In the genomic region with DNA sequence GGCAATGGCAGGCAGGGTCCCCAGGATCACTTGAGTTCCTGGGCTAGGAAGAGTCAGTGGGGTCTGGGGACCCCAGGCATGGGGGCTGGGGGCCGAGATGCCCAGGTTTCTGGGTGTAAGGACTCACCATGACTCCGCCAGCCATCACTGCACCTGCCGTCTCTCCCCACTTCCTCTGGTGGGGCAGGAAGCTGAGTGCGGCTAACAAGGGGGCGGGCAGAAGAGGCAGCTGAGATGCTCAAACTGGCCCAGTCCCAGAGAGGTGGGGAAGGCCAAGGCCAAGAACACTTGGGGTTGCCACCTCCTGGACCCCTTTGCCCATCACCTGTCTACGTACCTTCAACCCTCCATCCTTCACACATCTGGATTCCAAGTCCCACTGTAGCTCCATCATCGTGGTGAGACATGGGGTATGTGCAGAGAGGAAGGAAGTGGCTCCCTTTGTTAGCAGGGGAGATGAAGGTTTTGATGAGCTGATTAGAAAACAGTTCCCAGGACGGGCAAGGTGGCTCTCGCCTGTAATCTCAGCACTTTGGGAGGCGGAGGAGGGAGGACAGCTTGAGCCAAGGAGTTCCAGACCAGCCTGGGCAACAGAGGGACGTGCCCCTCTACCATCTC, we compare ENCODE assay signal across 9 cellular contexts. TPM values are rescaled to one million over a fixed set of nuclear protein-coding genes. Genes with fewer than 3 reads are reported as not detected.
A peak's percentile ranks its signal among the peaks of the same experiment; 100 is the strongest.
DNase-seq lines count a peak whose midpoint lies in the region; ATAC-seq, FAIRE-seq and TF ChIP-seq lines count a peak whose summit lies in the region.
"Had no signal": no experiment of that assay in that cellular context is flagged by ENCODE, and none has a peak within 500 bp of the region (broad histone marks: within the 10 kb centered on the region; RNA-seq: fewer than 3 reads in every experiment).

A gene with protein sequence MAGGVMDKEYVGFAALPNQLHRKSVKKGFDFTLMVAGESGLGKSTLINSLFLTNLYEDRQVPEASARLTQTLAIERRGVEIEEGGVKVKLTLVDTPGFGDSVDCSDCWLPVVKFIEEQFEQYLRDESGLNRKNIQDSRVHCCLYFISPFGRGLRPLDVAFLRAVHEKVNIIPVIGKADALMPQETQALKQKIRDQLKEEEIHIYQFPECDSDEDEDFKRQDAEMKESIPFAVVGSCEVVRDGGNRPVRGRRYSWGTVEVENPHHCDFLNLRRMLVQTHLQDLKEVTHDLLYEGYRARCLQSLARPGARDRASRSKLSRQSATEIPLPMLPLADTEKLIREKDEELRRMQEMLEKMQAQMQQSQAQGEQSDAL (minus strand): TSS at position 164 of the 618 bp plus-strand sequence. CDS start 19 bp downstream, at position 145.

- H3K27ac ChIP-seq in DND-41 (ENCODE audit: low read length) = peak within 1 kb of the TSS; percentile 99
- H3K27ac ChIP-seq in spleen = peak within 1 kb of the TSS; percentile 55 to 100 (median 78)
- no peak within 1 kb of the TSS for H3K27ac ChIP-seq in hepatocyte

- TF ChIP-seq CTCF in DND-41 (IDR thresholded peaks at IDR 0.05; ENCODE audit: borderline replicate concordance, extremely low read depth, low read length, poor library complexity, severe bottlenecking) = peak; percentile 8
- TF ChIP-seq CTCF in spleen (IDR thresholded peaks at IDR 0.05 in 8 of 11, conservative IDR thresholded peaks at IDR 0.05 in 3 of 11) = no peak
- TF ChIP-seq CTCF in hepatocyte (IDR thresholded peaks at IDR 0.05; ENCODE audit: poor library complexity) = no peak

- H3K4me3 ChIP-seq in DND-41 (ENCODE audit: low read depth in 1 of 2, low read length in 2 of 2) = peak within 1 kb of the TSS; percentile 36 to 73
- peak within 1 kb of the TSS; percentile 24 to 75 (median 45) for H3K4me3 ChIP-seq in spleen
- H3K4me3 ChIP-seq in hepatocyte = no peak within 1 kb of the TSS
- H3K4me3 ChIP-seq: smooth muscle cell had no signal

- H3K9me3 ChIP-seq in DND-41 (ENCODE audit: insufficient read depth, low read length, severe bottlenecking) (no peaks in the 10 kb centered on the region), spleen (no peaks in the 10 kb centered on the region), hepatocyte (ENCODE audit: low read depth) (no peaks in the 10 kb centered on the region)

- H3K36me3 ChIP-seq in DND-41 (ENCODE audit: insufficient read depth, low read length) (peaks cover 18% of the 10 kb centered on the region), spleen (peaks cover 0 to 11% (median 0%) of the 10 kb centered on the region in 6 donors), hepatocyte (replicated peaks; ENCODE audit: insufficient read depth, low read depth) (no peaks in the 10 kb centered on the region)

- H3K79me2 ChIP-seq in DND-41 (ENCODE audit: insufficient read depth, low read length) (peaks cover 35% of the 10 kb centered on the region), hepatocyte (peaks cover 6% of the 10 kb centered on the region)

- peak within 1 kb of the TSS; percentile 92 for H3K4me2 ChIP-seq in DND-41 (ENCODE audit: insufficient read depth, low read length)
- no peak within 1 kb of the TSS for H3K4me2 ChIP-seq in hepatocyte
- H3K4me2 ChIP-seq: smooth muscle cell had no signal

- no peak for FAIRE-seq in urothelium cell line (lab: Jason Lieb, UNC)

- H3K27me3 ChIP-seq in DND-41 (ENCODE audit: insufficient read depth, low read length, poor library complexity) = no peaks in the 10 kb centered on the region
- no peaks in the 10 kb centered on the region for H3K27me3 ChIP-seq in spleen (replicated peaks in 1 of 7)
- H3K27me3 ChIP-seq in hepatocyte = no peaks in the 10 kb centered on the region

- peaks cover 3% of the 10 kb centered on the region; the same call in 1 of the 2 replicates for H4K20me1 ChIP-seq in DND-41 (ENCODE audit: insufficient read depth, low read length)
- no peaks in the 10 kb centered on the region for H4K20me1 ChIP-seq in hepatocyte (ENCODE audit: insufficient read depth, poor library complexity, severe bottlenecking)

- DNase-seq in DND-41 (peak; percentile 93), NAMALWA (ENCODE audit: low spot score) (peak; percentile 81), spleen (peak; percentile 94), hepatocyte (ENCODE audit: low spot score) (no peak), urothelium cell line (ENCODE audit: low spot score) (no peak)
- peak; percentile 92 for DNase-seq in activated effector memory CD4-positive, alpha-beta T cell treated with anti-CD3 and anti-CD28 coated beads, Interleukin-2, amount 50 U/mL, for 16 hours

- no peaks in the 10 kb centered on the region for H3K9me2 ChIP-seq in hepatocyte (replicated peaks; ENCODE audit: insufficient read depth)

- H2AFZ ChIP-seq in DND-41 (ENCODE audit: low read depth, low read length) (peak within 1 kb of the TSS; percentile 86), hepatocyte (no peak within 1 kb of the TSS)

- H3K9ac ChIP-seq in DND-41 (ENCODE audit: low read depth, low read length) = peak within 1 kb of the TSS; percentile 87

- ATAC-seq in DND-41 (ENCODE audit: insufficient read depth, low read depth) (peak; percentile 66), GM21360 (IDR thresholded peaks at IDR 0.05; ENCODE audit: unreplicated experiment) (no peak), HG03108 (IDR thresholded peaks at IDR 0.05; ENCODE audit: unreplicated experiment) (no peak)

- 15 to 30% (median 18%) methylated on average over 8 to 11 of the region's 11 CpGs for WGBS in spleen, 5 donors
- WGBS in hepatocyte (ENCODE audit: low lambda C conversion rate, missing lambda C conversion rate) = 86% methylated on average over 11 of the region's 11 CpGs

- H3K4me1 ChIP-seq in DND-41 (ENCODE audit: insufficient read depth, low read length) (peaks cover 67% of the 10 kb centered on the region), spleen (peaks cover 16 to 67% (median 42%) of the 10 kb centered on the region in 6 donors), hepatocyte (ENCODE audit: insufficient read depth) (peaks cover under 1% of the 10 kb centered on the region)

- no peak for TF ChIP-seq POLR2A in spleen (IDR thresholded peaks at IDR 0.05)

- intact Hi-C loops in spleen (cut with DNase I; ENCODE audit: low total_unique reads) = no loop called here

RNA-seq across cellular contexts. Expression of the gene that starts here (rescaled TPM):
- total RNA-seq in spleen (100 to 1,000 TPM in 1 of 7 donors, 10 to 100 TPM in 6; 38.5 to 105 (median 72.4) TPM), hepatocyte (not detected in 2 replicates)
- polyA plus RNA-seq in spleen (100 to 1,000 TPM; 154 to 199 (median 179) TPM), hepatocyte (1.5 and 2.3 TPM in 2 replicates)

Comparison
In these comparisons a context has a peak if more than half of its experiments do, and no peak if none do; other contexts are left out.
1. RNA of the gene that starts here (total RNA-seq): 38.5 to 105 TPM in spleen; not detected in hepatocyte; every median in the first group is over 10 times any median in the second.
2. RNA of the gene that starts here (polyA plus RNA-seq): 154 to 199 TPM in spleen; 1.5 to 2.3 TPM in hepatocyte; every median in the first group is over 10 times any median in the second.
3. DNase-seq: peak in DND-41 (single experiment), NAMALWA (single experiment), activated effector memory CD4-positive, alpha-beta T cell treated with anti-CD3 and anti-CD28 coated beads, Interleukin-2, amount 50 U/mL, for 16 hours (single experiment) and spleen (single experiment); none in hepatocyte (single experiment) and urothelium cell line (single experiment).